Comparison of ENCODE assay signal across 8 cellular contexts in genomic region chr12:2004113-2004929, GRCh38. TPM values are rescaled to one million over a fixed set of nuclear protein-coding genes. Genes with fewer than 3 reads are reported as not detected.
DNase-seq lines count a peak whose midpoint lies in the region; ATAC-seq and TF ChIP-seq lines count a peak whose summit lies in the region.

Gene DCP1B, minus strand, starts transcription at chr12:2004457. Its CDS starts 26 bp downstream, at chr12:2004431.

- DNase-seq in H7: peak; percentile 94
- DNase-seq in MG63: peak; percentile 97
- peak; percentile 83 for DNase-seq in SIG-M5 (lab: John Stamatoyannopoulos, UW)
- peak; percentile 88 for DNase-seq in activated gamma-delta T cell (lab: John Stamatoyannopoulos, UW)
- DNase-seq in fibroblast of the conjunctiva (ENCODE audit: low read depth): peak; percentile 97
- DNase-seq in nephron progenitor cell: peak; percentile 98
- peak; percentile 91 to 96 for DNase-seq in stimulated activated naive CD8-positive, alpha-beta T cell treated with anti-CD3 and anti-CD28 coated beads, Interleukin-15, amount 100 ng/mL, for 72 hours

- peak within 1 kb of the TSS; percentile 99 for H3K27ac Mint-ChIP-seq in nephron progenitor cell
- H3K27ac Mint-ChIP-seq in stimulated activated naive CD8-positive, alpha-beta T cell treated with anti-CD3 and anti-CD28 coated beads, Interleukin-15, amount 100 ng/mL, for 72 hours: peak within 1 kb of the TSS; percentile 96 to 98

- H3K27me3 ChIP-seq in H7 (ENCODE audit: control insufficient read depth, insufficient read depth, low read length): no peaks in the 10 kb centered on the region
- no peaks in the 10 kb centered on the region for H3K27me3 ChIP-seq in MG63

- H3K4me1 Mint-ChIP-seq in nephron progenitor cell: peaks cover 36% of the 10 kb centered on the region
- peaks cover 32% of the 10 kb centered on the region for H3K4me1 Mint-ChIP-seq in stimulated activated naive CD8-positive, alpha-beta T cell treated with anti-CD3 and anti-CD28 coated beads, Interleukin-15, amount 100 ng/mL, for 72 hours

- H3K9me3 ChIP-seq in ES-I3 (ENCODE audit: control insufficient read depth, insufficient read depth, low read length): no peaks in the 10 kb centered on the region
- no peaks in the 10 kb centered on the region for H3K9me3 ChIP-seq in MG63

- TF ChIP-seq CTCF in nephron progenitor cell (IDR thresholded peaks at IDR 0.05): no peak

- peaks cover 5% of the 10 kb centered on the region for H3K36me3 Mint-ChIP-seq in nephron progenitor cell (ENCODE audit: low read depth)

- H3K4me3 ChIP-seq in H7 (ENCODE audit: insufficient read depth, low read depth, low read length): peak within 1 kb of the TSS; percentile 83
- peak within 1 kb of the TSS; percentile 94 for H3K4me3 ChIP-seq in MG63

- no peaks in the 10 kb centered on the region for H3K36me3 ChIP-seq in ES-I3 (ENCODE audit: insufficient read depth, low read length)
- no peaks in the 10 kb centered on the region for H3K36me3 ChIP-seq in H7 (replicated peaks; ENCODE audit: control insufficient read depth, insufficient read depth, low read length)
- H3K36me3 ChIP-seq in MG63: 0 out of 2 replicates have a peak, but pooled peaks cover 2% of the 10 kb centered on the region

- H3K9me3 Mint-ChIP-seq in nephron progenitor cell: no peaks in the 10 kb centered on the region
- no peaks in the 10 kb centered on the region for H3K9me3 Mint-ChIP-seq in stimulated activated naive CD8-positive, alpha-beta T cell treated with anti-CD3 and anti-CD28 coated beads, Interleukin-15, amount 100 ng/mL, for 72 hours

- peak within 1 kb of the TSS; percentile 62 for H3K9ac ChIP-seq in ES-I3 (ENCODE audit: low read depth, low read length)

- peak; percentile 100 for ATAC-seq in stimulated activated naive CD8-positive, alpha-beta T cell treated with anti-CD3 and anti-CD28 coated beads, Interleukin-15, amount 100 ng/mL, for 72 hours

- peak within 1 kb of the TSS; percentile 99 for H3K4me3 Mint-ChIP-seq in nephron progenitor cell
- peak within 1 kb of the TSS; percentile 98 to 99 for H3K4me3 Mint-ChIP-seq in stimulated activated naive CD8-positive, alpha-beta T cell treated with anti-CD3 and anti-CD28 coated beads, Interleukin-15, amount 100 ng/mL, for 72 hours

- peaks cover 10% of the 10 kb centered on the region for H3K4me1 ChIP-seq in ES-I3 (ENCODE audit: insufficient read depth, low read length)

- no peaks in the 10 kb centered on the region for H3K27me3 Mint-ChIP-seq in nephron progenitor cell (ENCODE audit: low read depth, poor library complexity)
- no peaks in the 10 kb centered on the region for H3K27me3 Mint-ChIP-seq in stimulated activated naive CD8-positive, alpha-beta T cell treated with anti-CD3 and anti-CD28 coated beads, Interleukin-15, amount 100 ng/mL, for 72 hours

RNA-seq across cellular contexts. Expression of gene DCP1B, which starts in this region (rescaled TPM):
- 18.5 and 19.8 TPM in 2 replicates for total RNA-seq in H7 (2014; rRNA removed; shearing (Covaris generic))
- total RNA-seq in MG63 (2014; rRNA removed; shearing (Covaris generic); ENCODE audit: low replicate concordance): 1.5 and 5.1 TPM in 2 replicates

Comparison
In these comparisons a context has a peak if more than half of its experiments do, and no peak if none do; other contexts are left out.
1. Peak in every context shown above with its lines: DNase-seq, ATAC-seq and H3K4me3 ChIP-seq.